12 cellular contexts compared by ENCODE assay signal in the genomic region with DNA sequence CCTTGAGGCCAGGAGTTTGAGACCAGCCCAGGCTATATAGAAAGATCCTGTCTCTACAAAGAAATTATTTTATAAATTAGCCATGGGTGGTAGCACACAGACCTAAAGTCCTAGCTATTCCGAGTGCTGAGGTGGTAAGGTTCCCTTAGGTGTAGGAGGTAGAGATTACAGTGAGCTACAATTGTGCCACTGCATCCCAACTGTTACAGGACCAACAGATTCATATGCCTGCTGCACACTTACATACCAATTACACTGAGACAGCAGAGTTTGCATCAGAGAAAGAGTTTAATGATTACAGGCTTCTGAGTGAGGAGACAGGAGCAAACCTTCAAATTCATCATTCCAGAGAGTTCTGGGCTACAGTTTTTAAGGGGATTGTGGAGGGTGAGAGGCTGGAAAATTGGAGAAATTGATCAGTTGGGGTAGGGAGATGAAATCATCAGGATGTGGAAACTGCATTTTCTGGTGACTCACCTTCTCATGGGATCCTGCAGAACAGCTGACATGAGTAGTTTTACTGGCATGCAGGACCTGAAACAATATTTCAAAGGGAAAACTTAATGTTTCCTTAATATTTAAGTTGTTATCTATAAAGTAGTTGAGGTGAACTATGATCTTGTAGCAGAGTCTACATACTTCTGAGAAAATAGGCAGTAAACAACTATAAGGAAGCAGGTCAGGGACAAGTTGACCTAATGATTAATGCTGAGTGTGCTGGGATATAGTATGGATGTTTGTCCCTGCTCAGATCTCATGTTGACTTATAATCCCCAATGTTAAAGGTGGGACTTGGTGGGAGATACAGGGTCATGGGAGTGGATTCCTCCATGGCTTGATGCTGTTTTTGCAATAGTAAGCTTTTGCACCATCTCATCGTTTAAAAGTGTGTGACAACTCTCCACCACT. TPM values are rescaled to one million over a fixed set of nuclear protein-coding genes. Genes with fewer than 3 reads are reported as not detected.
DNase-seq lines count a peak whose midpoint lies in the region; ATAC-seq, FAIRE-seq and TF ChIP-seq lines count a peak whose summit lies in the region.
"Had no signal": no experiment of that assay in that cellular context is flagged by ENCODE, and none has a peak within 500 bp of the region (broad histone marks: within the 10 kb centered on the region; RNA-seq: fewer than 3 reads in every experiment).

No MANE protein-coding gene starts in this region.

- dilution Hi-C loops in keratinocyte (cut with MboI; ENCODE audit: extremely low pct_ligation_motif_present, low sequenced_read_pairs) = no loop called here

- H4K20me1 ChIP-seq in keratinocyte (ENCODE audit: control insufficient read depth, extremely low read depth, insufficient read depth, low read length) = no peaks in the 10 kb centered on the region

- H3K27me3 Mint-ChIP-seq in CD4-positive, alpha-beta memory T cell = no peaks in the 10 kb centered on the region

- FAIRE-seq in HTR-8/SVneo (lab: Jason Lieb, UNC) = peak; percentile 36
- peak; percentile 77 for FAIRE-seq in keratinocyte (lab: Jason Lieb, UNC)
- FAIRE-seq: TTC549 had no signal

- peaks cover 40 to 61% (median 50%) of the 10 kb centered on the region in 4 donors for H3K4me1 Mint-ChIP-seq in CD4-positive, alpha-beta memory T cell

- no peaks in the 10 kb centered on the region for H3K9me3 ChIP-seq in CD4-positive, alpha-beta memory T cell (ENCODE audit: control insufficient read depth in 1 of 2, low read length in 2 of 2)
- H3K9me3 ChIP-seq in keratinocyte (ENCODE audit: control insufficient read depth, low read depth, low read length) = no peaks in the 10 kb centered on the region
- no peaks in the 10 kb centered on the region for H3K9me3 ChIP-seq in upper lobe of right lung
- H3K9me3 ChIP-seq: colonic mucosa had no signal

- peaks cover 9% of the 10 kb centered on the region for H3K36me3 ChIP-seq in CD4-positive, alpha-beta memory T cell (ENCODE audit: insufficient read depth, low read length)
- no peaks in the 10 kb centered on the region for H3K36me3 ChIP-seq in brain microvascular endothelial cell (replicated peaks)
- H3K36me3 ChIP-seq in keratinocyte (ENCODE audit: control insufficient read depth in 2 of 2, extremely low read depth in 1 of 2, insufficient read depth in 2 of 2, low read length in 2 of 2) = no peaks in the 10 kb centered on the region
- no peaks in the 10 kb centered on the region for H3K36me3 ChIP-seq in upper lobe of right lung
- H3K36me3 ChIP-seq: colonic mucosa had no signal

- intact Hi-C loops in CD4-positive, alpha-beta memory T cell (cut with micrococcal nuclease) = no loop called here
- intact Hi-C loops in upper lobe of right lung (cut with DNase I) = loop anchor here (5.0 kb wide), 1 partner anchor 33 kb away; no protein-coding TSS in a partner anchor

- H3K9ac ChIP-seq in keratinocyte (ENCODE audit: control insufficient read depth, extremely low read depth, insufficient read depth, low read length) = peak overlapping the region; percentile 39

- H3K27me3 ChIP-seq in CD4-positive, alpha-beta memory T cell (ENCODE audit: insufficient read depth, low read length) = no peaks in the 10 kb centered on the region
- H3K27me3 ChIP-seq in brain microvascular endothelial cell (replicated peaks) (no peaks in the 10 kb centered on the region), keratinocyte (ENCODE audit: control insufficient read depth, extremely low read depth, insufficient read depth, low read length) (no peaks in the 10 kb centered on the region), upper lobe of right lung (peaks cover 8% of the 10 kb centered on the region)

- no peak overlapping the region for H3K4me3 ChIP-seq in CD4-positive, alpha-beta memory T cell (ENCODE audit: low read length in 2 of 2)
- H3K4me3 ChIP-seq in brain microvascular endothelial cell (ENCODE audit: low read depth, low read length) = no peak overlapping the region
- H3K4me3 ChIP-seq in keratinocyte (ENCODE audit: control insufficient read depth in 2 of 3, extremely low read depth in 1 of 3, insufficient read depth in 2 of 3, low read depth in 1 of 3, low read length in 3 of 3) = peak overlapping the region in 1 of 3 experiments; percentile 2
- H3K4me3 ChIP-seq in upper lobe of right lung = no peak overlapping the region
- H3K4me3 ChIP-seq: colonic mucosa had no signal

- peaks cover 60% of the 10 kb centered on the region for H3K4me1 ChIP-seq in CD4-positive, alpha-beta memory T cell (ENCODE audit: insufficient read depth, low read length)
- peaks cover 32% of the 10 kb centered on the region for H3K4me1 ChIP-seq in keratinocyte (ENCODE audit: control insufficient read depth, extremely low read depth, insufficient read depth, low read length)
- no peaks in the 10 kb centered on the region for H3K4me1 ChIP-seq in upper lobe of right lung
- H3K4me1 ChIP-seq: colonic mucosa had no signal

- TF ChIP-seq CTCF in brain microvascular endothelial cell (IDR thresholded peaks at IDR 0.05; ENCODE audit: low read depth, low read length, missing control alignments) = no peak
- TF ChIP-seq CTCF in keratinocyte (optimal IDR thresholded peaks at IDR 0.05 in 1 of 3, IDR thresholded peaks at IDR 0.05 in 1 of 3, conservative IDR thresholded peaks at IDR 0.05 in 1 of 3; ENCODE audit: extremely low read depth in 1 of 3, insufficient read depth in 2 of 3, low read length in 3 of 3) = no peak
- no peak for TF ChIP-seq CTCF in upper lobe of right lung (IDR thresholded peaks at IDR 0.05)
- no peak for TF ChIP-seq CTCF in GM10248 (IDR thresholded peaks at IDR 0.05; ENCODE audit: control extremely low read depth, extremely low read depth, low read depth, missing control alignments)

- CTCF ChIA-PET in CD4-positive, alpha-beta memory T cell (lab: Charles Lee; ENCODE audit: partially characterized antibody) = interaction anchor here (1.2 kb wide), 1 partner anchor 76 kb away, joined by 5 read pairs; no protein-coding TSS in a partner anchor
- CTCF ChIA-PET in GM10248 (lab: Yijun Ruan, JAX) = interaction anchor here (0.9 to 1.3 kb wide), 2 partner anchors 9 to 35 kb away, joined by 3 read pairs; no protein-coding TSS in a partner anchor

- peak overlapping the region; percentile 65 for H3K4me2 ChIP-seq in keratinocyte (ENCODE audit: control insufficient read depth, extremely low read depth, insufficient read depth, low read depth, low read length)

- H3K9me1 ChIP-seq in keratinocyte (ENCODE audit: control insufficient read depth, extremely low read depth, insufficient read depth, low read length) = no peaks in the 10 kb centered on the region

- peaks cover 33 to 40% of the 10 kb centered on the region in 2 donors for H3K36me3 Mint-ChIP-seq in CD4-positive, alpha-beta memory T cell

- no peak for ATAC-seq in upper lobe of right lung

- POLR2A ChIA-PET in CD4-positive, alpha-beta memory T cell (lab: Charles Lee; ENCODE audit: partially characterized antibody) = interaction anchor here (0.8 to 14.8 kb wide), 2 partner anchors 8 to 35 kb away, joined by 4 to 642 read pairs; no protein-coding TSS in a partner anchor
- POLR2A ChIA-PET in GM10248 (lab: Yijun Ruan, JAX) = no interaction called here

- H3K9me3 Mint-ChIP-seq in CD4-positive, alpha-beta memory T cell = peaks cover 0 to 1% (median 0%) of the 10 kb centered on the region in 8 donors

- H2AFZ ChIP-seq in keratinocyte (ENCODE audit: control insufficient read depth, low read length) = peak overlapping the region; percentile 56

- H3K27ac ChIP-seq in CD4-positive, alpha-beta memory T cell (ENCODE audit: low read depth, low read length) = no peak overlapping the region
- H3K27ac ChIP-seq in brain microvascular endothelial cell (peak overlapping the region; percentile 87), keratinocyte (ENCODE audit: control insufficient read depth, insufficient read depth, low read length) (peak overlapping the region; percentile 89), upper lobe of right lung (no peak overlapping the region)
- H3K27ac ChIP-seq: colonic mucosa had no signal

- H3K27ac Mint-ChIP-seq in CD4-positive, alpha-beta memory T cell = peak overlapping the region in 5 of 7 donors; percentile 64 to 88 (median 77)

- no peak for DNase-seq in CD4-positive, alpha-beta memory T cell
- DNase-seq in HTR-8/SVneo (ENCODE audit: insufficient read length, low spot score) (no peak), brain microvascular endothelial cell (peak; percentile 73), keratinocyte (ENCODE audit: low read depth, low spot score) (no peak), NCI-H2107 (lab: John Stamatoyannopoulos, UW) (no peak), Ammon's horn (ENCODE audit: low spot score) (no peak), upper lobe of right lung (no peak), GM10248 (ENCODE audit: extremely low spot score) (no peak)
- DNase-seq: colonic mucosa, hypothalamus, NCI-H146 had no signal

- H3K4me3 Mint-ChIP-seq in CD4-positive, alpha-beta memory T cell = peak overlapping the region in 4 of 8 donors; percentile 20 to 61 (median 45)

- in situ Hi-C loops in brain microvascular endothelial cell (cut with HindIII; ENCODE audit: low pct_ligation_motif_present, low sequenced_read_pairs) = no loop called here

- H3K79me2 ChIP-seq in keratinocyte (ENCODE audit: control insufficient read depth, insufficient read depth, low read length) = no peaks in the 10 kb centered on the region

RNA-seq across cellular contexts. Expression of a gene that starts 54.7 kb away (rescaled TPM):
- 10 to 100 TPM; 43.4 to 47.8 TPM for total RNA-seq in CD4-positive, alpha-beta memory T cell
- polyA plus RNA-seq in CD4-positive, alpha-beta memory T cell = 10 to 100 TPM; 35.8 to 47.0 TPM
- 0.13 to 0.19 TPM (median 0.17 TPM) in 3 replicates for polyA plus RNA-seq in keratinocyte
- 0.35 TPM for polyA plus RNA-seq in keratinocyte (2011; ENCODE audit: low read depth)
- 0.07 and 0.09 TPM in 2 replicates for polyA plus RNA-seq in keratinocyte (2011; cell fraction: cytosol; rRNA removed)
- 0.57 and 1.1 TPM in 2 replicates for polyA plus RNA-seq in keratinocyte (2011; cell fraction: nucleus; rRNA removed)
- 0.11 and 0.18 TPM in 2 replicates for polyA plus RNA-seq in keratinocyte (2012; ENCODE audit: low replicate concordance)
- polyA minus RNA-seq in keratinocyte = 0.43 to 2.7 TPM (median 2.7 TPM) in 3 replicates
- not detected for polyA minus RNA-seq in keratinocyte (2011; cell fraction: cytosol; rRNA and poly(A)+ RNA removed)
- 2.7 and 2.8 TPM in 2 replicates for polyA minus RNA-seq in keratinocyte (2011; cell fraction: nucleus; rRNA and poly(A)+ RNA removed)
- total RNA-seq in upper lobe of right lung = 4.8 TPM

Comparison
In these comparisons a context has a peak if more than half of its experiments do, and no peak if none do; other contexts are left out.
1. H3K27ac ChIP-seq: peak in brain microvascular endothelial cell (single experiment) and keratinocyte (single experiment); none in CD4-positive, alpha-beta memory T cell (single experiment) and upper lobe of right lung (single experiment).